ENCODE assay signal across 9 cellular contexts in genomic region chr17:77420476-77420803, GRCh38.
DNase-seq lines count a peak whose midpoint lies in the region; ATAC-seq and TF ChIP-seq lines count a peak whose summit lies in the region.
"Had no signal": no experiment of that assay in that cellular context is flagged by ENCODE, and none has a peak within 500 bp of the region (broad histone marks: within the 10 kb centered on the region; RNA-seq: fewer than 3 reads in every experiment).

No MANE protein-coding gene starts in this region.

- POLR2A ChIA-PET in CD4-positive, alpha-beta T cell (lab: Charles Lee): interaction anchor here (1.1 to 18.6 kb wide), 17 partner anchors 10 to 95 kb away, joined by 3 to 368 read pairs (median 13); no protein-coding TSS in a partner anchor

- peaks cover 65% of the 10 kb centered on the region for H3K4me1 Mint-ChIP-seq in CD4-positive, alpha-beta T cell (ENCODE audit: low read depth)
- H3K4me1 Mint-ChIP-seq in effector memory CD8-positive, alpha-beta T cell (ENCODE audit: low read depth in 2 of 2): peaks cover 27 to 49% of the 10 kb centered on the region in 2 donors

- H3K4me3 ChIP-seq in OCI-LY1 (ENCODE audit: low read depth, low read length, poor library complexity, severe bottlenecking) (no peak overlapping the region), neutrophil (ENCODE audit: low read depth in 1 of 2, low read length in 1 of 2) (no peak overlapping the region), mucosa of descending colon (no peak overlapping the region)

- peaks cover 34% of the 10 kb centered on the region for H3K4me1 ChIP-seq in OCI-LY1 (ENCODE audit: insufficient read depth, low read length, severe bottlenecking)
- H3K4me1 ChIP-seq in neutrophil (ENCODE audit: control insufficient read depth in 1 of 2, insufficient read depth in 1 of 2, low read depth in 1 of 2, low read length in 1 of 2): peaks cover 35 to 41% of the 10 kb centered on the region in 2 experiments
- H3K4me1 ChIP-seq in mucosa of descending colon (ENCODE audit: low read depth): peaks cover 9% of the 10 kb centered on the region

- H3K27me3 Mint-ChIP-seq in CD4-positive, alpha-beta T cell: no peaks in the 10 kb centered on the region
- H3K27me3 Mint-ChIP-seq in effector memory CD8-positive, alpha-beta T cell: no peaks in the 10 kb centered on the region

- CTCF ChIA-PET in CD4-positive, alpha-beta T cell (lab: Charles Lee): interaction anchor here (0.9 to 2.6 kb wide), 4 partner anchors 10 to 89 kb away, joined by 3 to 18 read pairs (median 6); no protein-coding TSS in a partner anchor

- no peaks in the 10 kb centered on the region for H3F3A ChIP-seq in OCI-LY1 (ENCODE audit: insufficient read depth, low read length)

- no peaks in the 10 kb centered on the region for H3K9me2 ChIP-seq in OCI-LY1 (ENCODE audit: low read depth, low read length)

- DNase-seq in CD4-positive, alpha-beta T cell: no peak
- no peak for DNase-seq in effector memory CD8-positive, alpha-beta T cell
- DNase-seq in HPDE6-E6E7 (ENCODE audit: extremely low spot score) (no peak), mucosa of descending colon (no peak), NCI-H510A (lab: John Stamatoyannopoulos, UW) (no peak)
- DNase-seq: Karpas-422 had no signal

- no peaks in the 10 kb centered on the region for H3K27me3 ChIP-seq in CD4-positive, alpha-beta T cell (ENCODE audit: control insufficient read depth, insufficient read depth, low read length)
- H3K27me3 ChIP-seq in OCI-LY1 (ENCODE audit: insufficient read depth, low read length): no peaks in the 10 kb centered on the region
- no peaks in the 10 kb centered on the region for H3K27me3 ChIP-seq in neutrophil

- H3K27ac Mint-ChIP-seq in CD4-positive, alpha-beta T cell: peak overlapping the region; percentile 89
- peak overlapping the region; percentile 84 to 90 for H3K27ac Mint-ChIP-seq in effector memory CD8-positive, alpha-beta T cell

- H3K4me3 Mint-ChIP-seq in CD4-positive, alpha-beta T cell: peak overlapping the region; percentile 83
- peak overlapping the region; percentile 73 for H3K4me3 Mint-ChIP-seq in effector memory CD8-positive, alpha-beta T cell

- H3K36me3 Mint-ChIP-seq in CD4-positive, alpha-beta T cell (ENCODE audit: low read depth): peaks cover 31% of the 10 kb centered on the region
- H3K36me3 Mint-ChIP-seq in effector memory CD8-positive, alpha-beta T cell (ENCODE audit: insufficient read depth): peaks cover 16% of the 10 kb centered on the region

- no peak overlapping the region; the same call in 1 of the 2 replicates for H3K9ac ChIP-seq in OCI-LY1 (ENCODE audit: low read length)

- H2AFZ ChIP-seq in OCI-LY1 (ENCODE audit: low read length): no peak overlapping the region

- H3K36me3 ChIP-seq in OCI-LY1 (ENCODE audit: insufficient read depth, low read length): no peaks in the 10 kb centered on the region
- H3K36me3 ChIP-seq in neutrophil: peaks cover 21% of the 10 kb centered on the region
- no peaks in the 10 kb centered on the region for H3K36me3 ChIP-seq in mucosa of descending colon (ENCODE audit: low read depth)

- H3K79me2 ChIP-seq in OCI-LY1 (ENCODE audit: insufficient read depth, low read length): no peaks in the 10 kb centered on the region

- H4K20me1 ChIP-seq in OCI-LY1 (ENCODE audit: insufficient read depth, low read length): no peaks in the 10 kb centered on the region

- peak overlapping the region; percentile 61 for H3K27ac ChIP-seq in CD4-positive, alpha-beta T cell (ENCODE audit: low read depth, low read length)
- H3K27ac ChIP-seq in OCI-LY1 (ENCODE audit: low read depth, low read length, poor library complexity, severe bottlenecking) (peak overlapping the region; percentile 56), neutrophil (peak overlapping the region; percentile 65)

- no peaks in the 10 kb centered on the region for H3K9me3 Mint-ChIP-seq in CD4-positive, alpha-beta T cell
- no peaks in the 10 kb centered on the region for H3K9me3 Mint-ChIP-seq in effector memory CD8-positive, alpha-beta T cell

- intact Hi-C loops in CD4-positive, alpha-beta T cell (cut with DNase I, micrococcal nuclease): no loop called here
- intact Hi-C loops in mucosa of descending colon (cut with DNase I, micrococcal nuclease): no loop called here

- no peak for ATAC-seq in CD4-positive, alpha-beta T cell (ENCODE audit: poor library complexity)
- ATAC-seq in effector memory CD8-positive, alpha-beta T cell (replicated peaks): no peak
- no peak for ATAC-seq in HG02938 (IDR thresholded peaks at IDR 0.05; ENCODE audit: unreplicated experiment)
- no peak for ATAC-seq in mucosa of descending colon

- no peaks in the 10 kb centered on the region for H3K9me3 ChIP-seq in CD4-positive, alpha-beta T cell (ENCODE audit: control insufficient read depth, low read length)
- H3K9me3 ChIP-seq in OCI-LY1 (ENCODE audit: low read length): no peaks in the 10 kb centered on the region
- no peaks in the 10 kb centered on the region for H3K9me3 ChIP-seq in neutrophil
- no peaks in the 10 kb centered on the region for H3K9me3 ChIP-seq in mucosa of descending colon

- H3K4me2 ChIP-seq in OCI-LY1 (ENCODE audit: low read length): peak overlapping the region; percentile 31; the same call in 1 of the 2 replicates

- TF ChIP-seq CTCF in CD4-positive, alpha-beta T cell (IDR thresholded peaks at IDR 0.05): no peak
- TF ChIP-seq CTCF in OCI-LY1 (IDR thresholded peaks at IDR 0.05; ENCODE audit: low read length) (no peak), neutrophil (IDR thresholded peaks at IDR 0.05) (no peak), mucosa of descending colon (IDR thresholded peaks at IDR 0.05) (no peak)
